18 cellular contexts compared by ENCODE assay signal in genomic region chr4:139833131-139833930, GRCh38.
DNase-seq lines count a peak whose midpoint lies in the region; TF ChIP-seq lines count a peak whose summit lies in the region.
"Had no signal": no experiment of that assay in that cellular context is flagged by ENCODE, and none has a peak within 500 bp of the region (broad histone marks: within the 10 kb centered on the region; RNA-seq: fewer than 3 reads in every experiment).

No MANE protein-coding gene starts in this region.

- H3K27me3 Mint-ChIP-seq in MCF 10A (ENCODE audit: insufficient read depth, unreplicated experiment): no peaks in the 10 kb centered on the region
- no peaks in the 10 kb centered on the region for H3K27me3 Mint-ChIP-seq in activated T-cell treated with anti-CD3 and anti-CD28 coated beads, Interleukin-2, amount 50 U/mL, for 24 hours
- H3K27me3 Mint-ChIP-seq: activated CD8-positive, alpha-beta T cell treated with anti-CD3 and anti-CD28 coated beads for 36 hours had no signal

- CTCF ChIA-PET in MCF 10A (lab: Yijun Ruan, JAX): interaction anchor here (1.1 kb wide), 1 partner anchor 113 kb away, joined by 3 read pairs; no protein-coding TSS in a partner anchor

- peaks cover 2% of the 10 kb centered on the region for H3K4me1 ChIP-seq in mesendoderm (ENCODE audit: control insufficient read depth, low read depth, low read length)
- H3K4me1 ChIP-seq: colonic mucosa had no signal

- H3K18ac ChIP-seq in mesendoderm (ENCODE audit: low read length): peak overlapping the region; percentile 44

- H2BK120ac ChIP-seq in mesendoderm (ENCODE audit: low read depth, low read length): no peak overlapping the region

- intact Hi-C loops in MCF 10A (cut with micrococcal nuclease): no loop called here

- no peak overlapping the region for H2BK15ac ChIP-seq in mesendoderm (replicated peaks; ENCODE audit: low read depth)

- H3K56ac ChIP-seq in mesendoderm (ENCODE audit: low read length): no peak overlapping the region

- TF ChIP-seq CTCF in MCF 10A (IDR thresholded peaks at IDR 0.05; ENCODE audit: unreplicated experiment): no peak

- H3K27ac ChIP-seq in mesendoderm (ENCODE audit: low read depth, low read length): no peak overlapping the region
- H3K27ac ChIP-seq: colonic mucosa, esophagus squamous epithelium, heart right ventricle, suprapubic skin had no signal

- DNase-seq in DMS153 (lab: John Stamatoyannopoulos, UW) (peak; percentile 70), NCI-H1436 treated with DMSO at 0.1 percent for 48 hours (lab: John Stamatoyannopoulos, UW) (peak; percentile 79), RPMI7951 (ENCODE audit: low read depth) (peak; percentile 26), mesendoderm (no peak), ecto neural progenitor cell (ENCODE audit: low spot score) (no peak), MCF 10A (ENCODE audit: unreplicated experiment) (no peak)
- no peak for DNase-seq in activated T-cell treated with anti-CD3 and anti-CD28 coated beads, Interleukin-2, amount 50 U/mL, for 24 hours
- DNase-seq in effector CD8-positive, alpha-beta T cell (lab: John Stamatoyannopoulos, UW): no peak
- DNase-seq: activated CD8-positive, alpha-beta T cell treated with anti-CD3 and anti-CD28 coated beads for 36 hours; activated effector memory CD4-positive, alpha-beta T cell treated with Interleukin-2 at 50 U/mL for 16 hours; anterior cingulate cortex; colonic mucosa; DND-41; esophagus squamous epithelium; heart right ventricle; left cardiac atrium; SHP77 had no signal

- H3K79me2 ChIP-seq in mesendoderm (ENCODE audit: control insufficient read depth, insufficient read depth, low read length): no peaks in the 10 kb centered on the region

- no peak overlapping the region for H4K5ac ChIP-seq in mesendoderm (ENCODE audit: low read length)

- no peak overlapping the region for H3K27ac Mint-ChIP-seq in MCF 10A (ENCODE audit: low read depth, unreplicated experiment)
- H3K27ac Mint-ChIP-seq in activated T-cell treated with anti-CD3 and anti-CD28 coated beads, Interleukin-2, amount 50 U/mL, for 24 hours: no peak overlapping the region
- H3K27ac Mint-ChIP-seq: activated CD8-positive, alpha-beta T cell treated with anti-CD3 and anti-CD28 coated beads for 36 hours had no signal

- no peaks in the 10 kb centered on the region for H3K4me1 Mint-ChIP-seq in MCF 10A (ENCODE audit: insufficient read depth, unreplicated experiment)
- H3K4me1 Mint-ChIP-seq in activated T-cell treated with anti-CD3 and anti-CD28 coated beads, Interleukin-2, amount 50 U/mL, for 24 hours (ENCODE audit: low read depth): peaks cover 2% of the 10 kb centered on the region

- H3K27me3 ChIP-seq in mesendoderm (ENCODE audit: insufficient read depth, low read length, poor library complexity): no peaks in the 10 kb centered on the region
- H3K27me3 ChIP-seq: colonic mucosa, esophagus squamous epithelium, heart right ventricle, suprapubic skin had no signal

- no peak overlapping the region for H2BK5ac ChIP-seq in mesendoderm (ENCODE audit: low read length)

- no peak overlapping the region for H2AK5ac ChIP-seq in mesendoderm (ENCODE audit: low read length)

- no peak overlapping the region for H3K9ac ChIP-seq in mesendoderm (ENCODE audit: low read length)

- no peak overlapping the region for H3K4me2 ChIP-seq in mesendoderm (ENCODE audit: low read length)

- POLR2A ChIA-PET in MCF 10A (lab: Yijun Ruan, JAX): interaction anchor here (0.7 kb wide), 1 partner anchor 174 kb away, joined by 3 read pairs; no protein-coding TSS in a partner anchor

- H4K8ac ChIP-seq in mesendoderm (ENCODE audit: low read depth, low read length): no peak overlapping the region

- BruUV-seq in MCF 10A (replicated peaks; lab: Mats Ljungman, UMichigan): no TSS peak

- H3K4me3 ChIP-seq in mesendoderm (ENCODE audit: low read length): no peak overlapping the region
- H3K4me3 ChIP-seq: colonic mucosa, esophagus squamous epithelium, heart right ventricle, suprapubic skin had no signal

- H3K9me3 Mint-ChIP-seq in MCF 10A (ENCODE audit: unreplicated experiment): no peaks in the 10 kb centered on the region
- H3K9me3 Mint-ChIP-seq in activated T-cell treated with anti-CD3 and anti-CD28 coated beads, Interleukin-2, amount 50 U/mL, for 24 hours: no peaks in the 10 kb centered on the region
- H3K9me3 Mint-ChIP-seq: activated CD8-positive, alpha-beta T cell treated with anti-CD3 and anti-CD28 coated beads for 36 hours had no signal

- no peak overlapping the region for H3K4me3 Mint-ChIP-seq in MCF 10A (ENCODE audit: unreplicated experiment)
- no peak overlapping the region for H3K4me3 Mint-ChIP-seq in activated T-cell treated with anti-CD3 and anti-CD28 coated beads, Interleukin-2, amount 50 U/mL, for 24 hours
- H3K4me3 Mint-ChIP-seq: activated CD8-positive, alpha-beta T cell treated with anti-CD3 and anti-CD28 coated beads for 36 hours had no signal

- H3K36me3 Mint-ChIP-seq in MCF 10A (ENCODE audit: insufficient read depth, unreplicated experiment): peaks cover 6% of the 10 kb centered on the region
- H3K36me3 Mint-ChIP-seq in activated T-cell treated with anti-CD3 and anti-CD28 coated beads, Interleukin-2, amount 50 U/mL, for 24 hours (ENCODE audit: low read depth): no peaks in the 10 kb centered on the region

- no peak overlapping the region for H3K23ac ChIP-seq in mesendoderm (ENCODE audit: low read length)

- WGBS in mesendoderm (ENCODE audit: extremely low coverage, insufficient coverage, low lambda C conversion rate): no CpG with 5 or more reads among the region's 21 CpGs

- no peak overlapping the region for H3K4ac ChIP-seq in mesendoderm (ENCODE audit: low read depth, low read length)

- H3K79me1 ChIP-seq in mesendoderm (ENCODE audit: low read length): no peaks in the 10 kb centered on the region

- H3K36me3 ChIP-seq in mesendoderm (ENCODE audit: control insufficient read depth, insufficient read depth, low read length): no peaks in the 10 kb centered on the region
- H3K36me3 ChIP-seq: colonic mucosa, esophagus squamous epithelium, heart right ventricle, suprapubic skin had no signal

Comparison
In these comparisons a context has a peak if more than half of its experiments do, and no peak if none do; other contexts are left out.
1. DNase-seq: peak in DMS153 (single experiment), NCI-H1436 treated with DMSO at 0.1 percent for 48 hours (single experiment) and RPMI7951 (single experiment); none in mesendoderm (single experiment), ecto neural progenitor cell (single experiment), MCF 10A (single experiment), activated T-cell treated with anti-CD3 and anti-CD28 coated beads, Interleukin-2, amount 50 U/mL, for 24 hours (single experiment) and effector CD8-positive, alpha-beta T cell (single experiment).